Comparison of ENCODE assay signal across 8 cellular contexts in genomic region chr1:167221804-167222610, GRCh38. TPM values are rescaled to one million over a fixed set of nuclear protein-coding genes. Genes with fewer than 3 reads are reported as not detected.
DNase-seq lines count a peak whose midpoint lies in the region; ATAC-seq, FAIRE-seq and TF ChIP-seq lines count a peak whose summit lies in the region.

No MANE protein-coding gene starts in this region.

- TSS peak; percentile 48 for BruUV-seq in HepG2 (replicated peaks; lab: Mats Ljungman, UMichigan)

- intact Hi-C loops in activated CD4-positive, alpha-beta T cell treated with anti-CD3 and anti-CD28 coated beads, Interleukin-2, amount 10 ng/mL, durations not matched to agents 24 days and 14 days (cut with micrococcal nuclease) = loop anchor here (1.0 to 10.0 kb wide), 11 partner anchors 41 to 1591 kb away; partner anchors contain the start of genes CREG1, MGST3 and POGK
- intact Hi-C loops in HepG2 (cut with micrococcal nuclease; ENCODE audit: unreplicated experiment) = loop anchor here (2.0 to 5.0 kb wide), 2 partner anchors 75 to 120 kb away; no protein-coding TSS in a partner anchor

- H3K27me3 Mint-ChIP-seq in activated CD4-positive, alpha-beta T cell treated with anti-CD3 and anti-CD28 coated beads, Interleukin-2, amount 10 ng/mL, durations not matched to agents 24 days and 14 days = peaks cover 2% of the 10 kb centered on the region

- POLR2A ChIA-PET in HepG2 (lab: Yijun Ruan, JAX) = interaction anchor here (1.3 to 1.9 kb wide), 3 partner anchors 11 to 383 kb away, joined by 4 to 5 read pairs (median 5); partner anchors contain the start of gene POGK

- no peaks in the 10 kb centered on the region for H3K27me3 ChIP-seq in HepG2 (ENCODE audit: control insufficient read depth in 1 of 2, insufficient read depth in 2 of 2, low read length in 2 of 2)

- no peak for FAIRE-seq in HepG2 (lab: Jason Lieb, UNC)

- CTCF ChIA-PET in HepG2 (lab: Yijun Ruan, JAX; ENCODE audit: low intra/inter-chr PET ratio, low total read pairs) = no interaction called here

- peaks cover 52% of the 10 kb centered on the region for H3K4me1 ChIP-seq in HepG2 (ENCODE audit: insufficient read depth, low read length)

- peak overlapping the region; percentile 82 for H3K4me2 ChIP-seq in HepG2 (ENCODE audit: low read depth, low read length)

- H3K36me3 ChIP-seq in HepG2 (replicated peaks in 1 of 2; ENCODE audit: control insufficient read depth in 1 of 2, insufficient read depth in 2 of 2, low read length in 2 of 2) = no peaks in the 10 kb centered on the region

- no peak for TF ChIP-seq CTCF in AG10803 (conservative IDR thresholded peaks at IDR 0.05; ENCODE audit: low read length)
- TF ChIP-seq CTCF in HepG2 (CRISPR knock-in tag; IDR thresholded peaks at IDR 0.05) = no peak

- H3K4me3 ChIP-seq in AG10803 (ENCODE audit: low read length) (peak overlapping the region; percentile 75), HepG2 (replicated peaks in 1 of 3; ENCODE audit: insufficient read depth in 1 of 3, low read depth in 2 of 3, low read length in 3 of 3) (peak overlapping the region; percentile 81 to 87 (median 81))

- H4K20me1 ChIP-seq in HepG2 (ENCODE audit: insufficient read depth, low read length) = no peaks in the 10 kb centered on the region

- peak overlapping the region; percentile 87 for H3K4me3 Mint-ChIP-seq in activated CD4-positive, alpha-beta T cell treated with anti-CD3 and anti-CD28 coated beads, Interleukin-2, amount 10 ng/mL, durations not matched to agents 24 days and 14 days

- ATAC-seq in GM18909 (IDR thresholded peaks at IDR 0.05; ENCODE audit: poor library complexity, unreplicated experiment) = peak; percentile 54
- peak; percentile 53 for ATAC-seq in HG03175 (IDR thresholded peaks at IDR 0.05; ENCODE audit: unreplicated experiment)
- ATAC-seq in HepG2 = peak; percentile 69

- WGBS in HepG2 (ENCODE audit: low lambda C conversion rate) = 1% methylated on average over 32 of the region's 46 CpGs

- H3K27ac ChIP-seq in HepG2 (ENCODE audit: extremely low read length, insufficient read depth, low read length) = peak overlapping the region; percentile 96

- peaks cover 49% of the 10 kb centered on the region for H3K79me2 ChIP-seq in HepG2 (ENCODE audit: insufficient read depth, low read length)

- H3K9me3 Mint-ChIP-seq in activated CD4-positive, alpha-beta T cell treated with anti-CD3 and anti-CD28 coated beads, Interleukin-2, amount 10 ng/mL, durations not matched to agents 24 days and 14 days = no peaks in the 10 kb centered on the region

- H3K9ac ChIP-seq in HepG2 (ENCODE audit: insufficient read depth, low read depth, low read length) = peak overlapping the region; percentile 84

- no peaks in the 10 kb centered on the region for H3K9me3 ChIP-seq in HepG2 (ENCODE audit: low read length)

- H2AFZ ChIP-seq in HepG2 (ENCODE audit: low read length) = no peak overlapping the region

- DNase-seq in AG10803 (ENCODE audit: low read depth) (peak; percentile 68), NCI-H460 (ENCODE audit: extremely low read depth, low read depth) (peak; percentile 75), cortex of kidney (lab: John Stamatoyannopoulos, UW) (peak; percentile 17), HepG2 (ENCODE audit: low spot score) (peak; percentile 78)
- DNase-seq in activated CD4-positive, alpha-beta T cell treated with anti-CD3 and anti-CD28 coated beads, Interleukin-2, amount 10 ng/mL, durations not matched to agents 24 days and 14 days = peak; percentile 88
- DNase-seq in stimulated activated CD4-positive, alpha-beta T cell treated with anti-CD3 and anti-CD28 coated beads, Interleukin-4, amount 100 ng/mL, for 1 hour = peak; percentile 60

- in situ Hi-C loops in HepG2 (cut with HindIII; ENCODE audit: extremely low pct_ligation_motif_present, low pct_unique_long_range_greater_than_20kb) = no loop called here

- TF ChIP-seq POLR2A in HepG2 (IDR thresholded peaks at IDR 0.05; ENCODE audit: insufficient read depth in 1 of 2, low read depth in 2 of 2, low read length in 2 of 2) = peak; percentile 54 to 62; a peak in 3 of 4 replicates

- no peak for TF ChIP-seq RAD21 in HepG2 (CRISPR knock-in tag; IDR thresholded peaks at IDR 0.05)

- H3K4me1 Mint-ChIP-seq in activated CD4-positive, alpha-beta T cell treated with anti-CD3 and anti-CD28 coated beads, Interleukin-2, amount 10 ng/mL, durations not matched to agents 24 days and 14 days = peaks cover 44% of the 10 kb centered on the region

- peaks cover 4% of the 10 kb centered on the region for H3K36me3 Mint-ChIP-seq in activated CD4-positive, alpha-beta T cell treated with anti-CD3 and anti-CD28 coated beads, Interleukin-2, amount 10 ng/mL, durations not matched to agents 24 days and 14 days (ENCODE audit: low read depth)

- TF ChIP-seq EP300 in HepG2 (IDR thresholded peaks at IDR 0.05; ENCODE audit: low read depth in 2 of 2, low read length in 2 of 2) (no peak), HepG2 (CRISPR knock-in tag; IDR thresholded peaks at IDR 0.05; ENCODE audit: borderline replicate concordance) (no peak)

- peak overlapping the region; percentile 95 for H3K27ac Mint-ChIP-seq in activated CD4-positive, alpha-beta T cell treated with anti-CD3 and anti-CD28 coated beads, Interleukin-2, amount 10 ng/mL, durations not matched to agents 24 days and 14 days

TF ChIP-seq in HepG2, 621 proteins besides CTCF, POLR2A, EP300 and RAD21 (continues in another document):
- peak; percentile 31; the same call in 1 of the 2 replicates for TF ChIP-seq HDAC1 (CRISPR knock-in tag; IDR thresholded peaks at IDR 0.05)
- TF ChIP-seq ZNF574 (CRISPR knock-in tag; IDR thresholded peaks at IDR 0.05) = peak; percentile 27; the same call in 1 of the 2 replicates
- peak; percentile 4; the same call in 1 of the 2 replicates for TF ChIP-seq FOXO1 (CRISPR knock-in tag; IDR thresholded peaks at IDR 0.05)
- 0 out of 2 replicates have a peak, but pooled peaks have one; percentile 25 for TF ChIP-seq ZNF691 (CRISPR knock-in tag; IDR thresholded peaks at IDR 0.05; ENCODE audit: borderline replicate concordance, low read depth)
- 0 out of 2 replicates have a peak, but pooled peaks have one; percentile 15 for TF ChIP-seq ERF (CRISPR knock-in tag; IDR thresholded peaks at IDR 0.05)
- TF ChIP-seq U2AF2 (IDR thresholded peaks at IDR 0.05; ENCODE audit: low read depth, low read length) = no peak
- peak; percentile 73; the same call in 1 of the 3 replicates for TF ChIP-seq MXI1 (IDR thresholded peaks at IDR 0.05; ENCODE audit: borderline replicate concordance, low read depth, low read length)
- no peak for TF ChIP-seq ZFP36L1 (CRISPR knock-in tag; IDR thresholded peaks at IDR 0.05)

RNA-seq across cellular contexts. Expression of gene POU2F1, which starts 1.3 kb away (rescaled TPM):
- 11.5 and 12.3 TPM in 2 replicates for total RNA-seq in NCI-H460 (2014; rRNA removed; shearing (Covaris generic))
- 8.7 and 9.6 TPM in 2 replicates for polyA plus RNA-seq in NCI-H460 (2014; cell fraction: nucleus; rRNA removed)
- total RNA-seq in activated CD4-positive, alpha-beta T cell treated with anti-CD3 and anti-CD28 coated beads, Interleukin-2, amount 10 ng/mL, durations not matched to agents 24 days and 14 days = 17.2 and 17.5 TPM in 2 replicates
- total RNA-seq in HepG2 (2016; rRNA removed; fragmentation: Illumina TruSeq; extraction: Trizol) = 10.2 and 15.1 TPM in 2 replicates
- 2.6 and 2.7 TPM in 2 replicates for total RNA-seq in HepG2 (2016; cell fraction: cytosol; rRNA removed; fragmentation: Illumina TruSeq; extraction: Trizol; ENCODE audit: low read depth)
- 9.3 and 13.3 TPM in 2 replicates for total RNA-seq in HepG2 (2016; cell fraction: insoluble cytoplasmic fraction; rRNA removed; fragmentation: Illumina TruSeq; extraction: Trizol)
- total RNA-seq in HepG2 (2016; cell fraction: membrane; rRNA removed; fragmentation: Illumina TruSeq; extraction: Trizol) = 4.3 and 4.4 TPM in 2 replicates
- total RNA-seq in HepG2 (2016; cell fraction: nucleus; rRNA removed; fragmentation: Illumina TruSeq; extraction: Trizol) = 16.7 and 20.3 TPM in 2 replicates
- polyA plus RNA-seq in HepG2 (2011; rRNA removed) = 9.0 and 13.0 TPM in 2 replicates
- 5.9 and 6.8 TPM in 2 replicates for polyA plus RNA-seq in HepG2 (2011; cell fraction: cytosol; rRNA removed)
- 10.9 and 12.2 TPM in 2 replicates for polyA plus RNA-seq in HepG2 (2011; cell fraction: nucleus; rRNA removed)
- polyA plus RNA-seq in HepG2 (2012) = 2.9 and 4.1 TPM in 2 replicates
- polyA plus RNA-seq in HepG2 (2016; cell fraction: cytosol; fragmentation: Illumina TruSeq; extraction: Trizol; ENCODE audit: low read depth) = 0.20 and 0.38 TPM in 2 replicates
- 6.2 and 7.0 TPM in 2 replicates for polyA plus RNA-seq in HepG2 (2016; cell fraction: insoluble cytoplasmic fraction; fragmentation: Illumina TruSeq; extraction: Trizol; ENCODE audit: low read depth)
- 0.93 and 1.3 TPM in 2 replicates for polyA plus RNA-seq in HepG2 (2016; cell fraction: membrane; fragmentation: Illumina TruSeq; extraction: Trizol; ENCODE audit: low read depth)
- polyA plus RNA-seq in HepG2 (2016; cell fraction: nucleus; fragmentation: Illumina TruSeq; extraction: Trizol; ENCODE audit: insufficient read depth, low read depth) = 8.6 and 10.5 TPM in 2 replicates
- 71.9 and 74.2 TPM in 2 replicates for polyA minus RNA-seq in HepG2 (2011; rRNA and poly(A)+ RNA removed; ENCODE audit: low replicate concordance)
- 9.6 and 10.1 TPM in 2 replicates for polyA minus RNA-seq in HepG2 (2011; cell fraction: cytosol; rRNA and poly(A)+ RNA removed)
- polyA minus RNA-seq in HepG2 (2011; cell fraction: nucleus; rRNA and poly(A)+ RNA removed) = 37.8 and 40.2 TPM in 2 replicates

Comparison
In these comparisons a context has a peak if more than half of its experiments do, and no peak if none do; other contexts are left out.
1. Peak in every context shown above with its lines: DNase-seq, ATAC-seq, H3K4me3 ChIP-seq and H3K27ac ChIP-seq.
2. DNase-seq: peak in every context shown above with its lines; median percentile 88 in activated CD4-positive, alpha-beta T cell treated with anti-CD3 and anti-CD28 coated beads, Interleukin-2, amount 10 ng/mL, durations not matched to agents 24 days and 14 days; 78 in HepG2; 75 in NCI-H460; 68 in AG10803; 60 in stimulated activated CD4-positive, alpha-beta T cell treated with anti-CD3 and anti-CD28 coated beads, Interleukin-4, amount 100 ng/mL, for 1 hour; 17 in cortex of kidney.